8 cellular contexts compared by ENCODE assay signal in the genomic region with DNA sequence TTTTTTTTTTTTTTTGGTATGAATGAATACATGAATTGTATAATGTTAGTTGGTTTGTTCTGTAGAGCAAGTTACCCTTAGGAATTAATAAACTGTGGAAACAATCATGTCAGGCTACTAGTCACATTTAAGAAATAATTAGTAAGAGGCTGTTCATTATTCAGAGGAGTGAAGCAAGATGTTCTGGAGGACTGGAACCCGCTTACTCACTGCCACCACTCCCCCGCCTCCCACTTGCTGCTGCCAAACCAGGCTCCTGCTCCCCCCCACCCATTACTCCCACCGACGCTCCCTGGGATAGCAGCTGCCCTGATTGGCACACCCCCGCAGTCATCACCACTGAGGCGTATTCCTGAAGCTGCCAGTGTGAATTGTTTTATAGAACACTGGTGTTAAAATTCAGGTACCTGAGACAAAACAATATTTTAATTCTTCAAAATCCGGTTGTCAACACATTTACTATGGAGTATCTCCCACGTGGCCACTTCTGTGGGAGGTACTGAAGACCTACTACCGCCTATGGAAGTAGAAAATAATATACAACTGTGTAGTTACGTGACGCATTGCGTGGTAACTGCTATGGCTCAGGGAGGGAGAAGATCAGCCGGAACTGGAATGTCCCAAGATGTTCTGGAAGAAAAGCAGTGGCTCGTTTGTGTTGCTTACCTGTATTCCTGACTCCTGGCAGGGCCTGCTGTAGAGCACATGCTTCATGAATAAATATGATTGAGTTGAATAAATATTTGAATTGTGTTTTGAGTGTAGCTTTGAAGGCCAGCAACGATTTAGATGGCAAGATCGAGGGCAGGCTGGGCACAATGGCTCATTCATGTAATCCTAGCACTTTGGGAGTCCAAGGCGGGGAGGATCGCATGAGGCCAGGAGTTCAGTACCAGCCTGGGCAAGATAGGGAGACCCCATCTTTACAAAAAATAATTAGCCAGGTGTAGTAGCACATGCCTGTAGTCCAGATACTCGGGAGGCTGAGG. TPM values are rescaled to one million over a fixed set of nuclear protein-coding genes. Genes with fewer than 3 reads are reported as not detected.
DNase-seq lines count a peak whose midpoint lies in the region; ATAC-seq and TF ChIP-seq lines count a peak whose summit lies in the region.

No MANE protein-coding gene starts in this region.

- TF ChIP-seq POLR2A in Peyer's patch (IDR thresholded peaks at IDR 0.05) = no peak

- H3K36me3 Mint-ChIP-seq in nephron progenitor cell (ENCODE audit: low read depth) = peaks cover 47% of the 10 kb centered on the region

- no peaks in the 10 kb centered on the region for H3K27me3 Mint-ChIP-seq in nephron progenitor cell (ENCODE audit: low read depth, poor library complexity)

- H3K27me3 ChIP-seq in DOHH2 (ENCODE audit: control insufficient read depth, low read length) = no peaks in the 10 kb centered on the region
- H3K27me3 ChIP-seq in dorsolateral prefrontal cortex = no peaks in the 10 kb centered on the region
- no peaks in the 10 kb centered on the region for H3K27me3 ChIP-seq in Peyer's patch

- peak overlapping the region; percentile 66 for H3K4me2 ChIP-seq in DOHH2 (ENCODE audit: low read length)

- H3K4me1 ChIP-seq in DOHH2 (ENCODE audit: control insufficient read depth, low read length) (peaks cover 31% of the 10 kb centered on the region), Peyer's patch (peaks cover 0 to 19% (median 3%) of the 10 kb centered on the region in 4 donors)

- TF ChIP-seq CTCF in DOHH2 (IDR thresholded peaks at IDR 0.05; ENCODE audit: low read depth, low read length, poor library complexity, severe bottlenecking) (no peak), dorsolateral prefrontal cortex (IDR thresholded peaks at IDR 0.05 in 54 of 56, conservative IDR thresholded peaks at IDR 0.05 in 2 of 56; ENCODE audit: low read depth in 1 of 56, partially characterized antibody in 56 of 56) (no peak), nephron progenitor cell (IDR thresholded peaks at IDR 0.05) (no peak), Peyer's patch (IDR thresholded peaks at IDR 0.05) (no peak)

- H3K4me1 Mint-ChIP-seq in nephron progenitor cell = peaks cover 42% of the 10 kb centered on the region

- ATAC-seq in GM19395 (IDR thresholded peaks at IDR 0.05; ENCODE audit: unreplicated experiment) = no peak
- ATAC-seq in GM18873 (IDR thresholded peaks at IDR 0.05; ENCODE audit: low FRiP score, unreplicated experiment) = no peak

- H3K4me3 ChIP-seq in DOHH2 (ENCODE audit: low read length) = peak overlapping the region; percentile 89
- H3K4me3 ChIP-seq in dorsolateral prefrontal cortex = peak overlapping the region in 55 of 59 donors; percentile 67 to 95 (median 87)
- H3K4me3 ChIP-seq in Peyer's patch = no peak overlapping the region

- H3K79me2 ChIP-seq in DOHH2 (ENCODE audit: control insufficient read depth, low read length) = peaks cover 45% of the 10 kb centered on the region

- intact Hi-C loops in dorsolateral prefrontal cortex (cut with DNase I) = loop anchor here (2.0 to 10.0 kb wide), 3 partner anchors 60 to 268 kb away; partner anchors contain the start of genes ANKRD27 (in 1 of the 2), RGS9BP (in 1 of the 2) and ZNF507 (in 1 of the 2)

- H3K4me3 Mint-ChIP-seq in nephron progenitor cell = peak overlapping the region; percentile 90

- H3K36me3 ChIP-seq in DOHH2 (ENCODE audit: control insufficient read depth, low read length) (peaks cover 51% of the 10 kb centered on the region), Peyer's patch (peaks cover 0 to 28% (median 0%) of the 10 kb centered on the region in 3 donors)

- no peaks in the 10 kb centered on the region for H3K9me3 Mint-ChIP-seq in nephron progenitor cell

- DNase-seq in NCI-H446 treated with DMSO at 0.1 percent for 48 hours (lab: John Stamatoyannopoulos, UW) (peak; percentile 42), dorsolateral prefrontal cortex (peak in 9 of 10 donors; percentile 23 to 83 (median 59)), nephron progenitor cell (peak; percentile 43), germinal center (ENCODE audit: low spot score) (no peak), Peyer's patch (no peak)

- H4K20me1 ChIP-seq in DOHH2 (ENCODE audit: control insufficient read depth, insufficient read depth, low read depth, low read length) = no peaks in the 10 kb centered on the region

- H3F3A ChIP-seq in DOHH2 (ENCODE audit: control insufficient read depth, insufficient read depth) = no peaks in the 10 kb centered on the region

- H3K9me3 ChIP-seq in DOHH2 (ENCODE audit: control insufficient read depth, insufficient read depth, low read length) (no peaks in the 10 kb centered on the region), Peyer's patch (no peaks in the 10 kb centered on the region)

- H3K27ac ChIP-seq in DOHH2 (ENCODE audit: low read depth, low read length) (no peak overlapping the region), dorsolateral prefrontal cortex (peak overlapping the region in 53 of 59 donors; percentile 27 to 99 (median 96)), Peyer's patch (no peak overlapping the region)

- H3K27ac Mint-ChIP-seq in nephron progenitor cell = peak overlapping the region; percentile 65

- H3K9me2 ChIP-seq in DOHH2 (replicated peaks; ENCODE audit: control insufficient read depth, low read length) = no peaks in the 10 kb centered on the region

RNA-seq across cellular contexts. Expression of gene DPY19L3, which starts 1.7 kb away (rescaled TPM):
- total RNA-seq in dorsolateral prefrontal cortex (10 to 100 TPM; 22.7 to 83.2 (median 48.3) TPM), Peyer's patch (10 to 100 TPM; 18.2 to 49.5 (median 42.4) TPM)

Comparison
In these comparisons a context has a peak if more than half of its experiments do, and no peak if none do; other contexts are left out.
1. H3K27ac ChIP-seq: peak in dorsolateral prefrontal cortex (53 of 59); none in DOHH2 (single experiment) and Peyer's patch (0 of 4).
2. H3K4me3 ChIP-seq: peak in DOHH2 (single experiment) and dorsolateral prefrontal cortex (55 of 59); none in Peyer's patch (0 of 4).
3. DNase-seq: peak in NCI-H446 treated with DMSO at 0.1 percent for 48 hours (single experiment), dorsolateral prefrontal cortex (9 of 10) and nephron progenitor cell (single experiment); none in germinal center (single experiment) and Peyer's patch (0 of 3).